ENCODE assay signal across 8 cellular contexts in the genomic region with DNA sequence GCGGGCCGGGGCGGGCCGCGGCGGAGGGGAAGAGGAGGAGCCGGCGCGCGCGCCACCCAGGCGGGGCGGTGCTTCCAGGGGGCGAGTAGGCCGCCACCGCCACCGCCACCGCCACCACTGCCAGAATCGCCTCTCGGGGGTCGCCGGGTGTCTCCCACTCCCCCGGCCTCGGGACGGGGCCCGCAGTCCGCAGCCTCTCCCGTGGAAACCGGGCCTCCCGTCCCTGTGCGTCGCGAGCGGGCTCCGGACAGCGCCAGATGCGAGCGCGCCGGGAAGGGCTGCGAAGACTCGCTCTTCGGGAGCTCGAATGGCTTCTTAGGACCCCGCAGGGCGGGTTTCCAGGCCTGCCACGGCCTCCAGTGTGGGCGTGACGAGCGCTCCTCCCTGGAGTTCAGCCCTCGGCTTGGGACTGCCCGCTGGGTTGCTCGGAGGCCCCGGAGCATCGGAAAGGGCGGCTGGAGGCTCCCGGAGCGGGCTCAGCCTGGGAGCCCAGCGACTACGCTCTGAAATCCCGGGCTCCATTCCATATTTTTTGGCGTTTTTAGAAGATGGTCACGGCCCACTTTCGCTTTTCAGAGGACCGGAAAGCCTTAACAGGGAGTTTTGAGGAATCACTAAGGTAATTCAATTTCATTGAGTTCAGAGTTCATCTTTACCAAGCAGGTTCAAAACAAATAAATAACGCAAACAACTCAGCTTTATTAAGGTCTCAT. TPM values are rescaled to one million over a fixed set of nuclear protein-coding genes. Genes with fewer than 3 reads are reported as not detected.
DNase-seq lines count a peak whose midpoint lies in the region; ATAC-seq and TF ChIP-seq lines count a peak whose summit lies in the region.

No MANE protein-coding gene starts in this region.

- H2AFZ ChIP-seq in osteoblast (ENCODE audit: low read length) = peak overlapping the region; percentile 99

- under 1% methylated on average over 66 of the region's 66 CpGs for WGBS in thymus

- H3K36me3 ChIP-seq in osteoblast (ENCODE audit: insufficient read depth, low read length) (peaks cover 5% of the 10 kb centered on the region), thymus (ENCODE audit: control insufficient read depth, insufficient read depth) (no peaks in the 10 kb centered on the region)

- peak overlapping the region; percentile 91 for H3K4me2 ChIP-seq in osteoblast (ENCODE audit: insufficient read depth, low read length)

- H3K36me3 Mint-ChIP-seq in activated naive CD8-positive, alpha-beta T cell treated with anti-CD3 and anti-CD28 coated beads, Interleukin-2, amount 10 ng/mL, durations not matched to agents 7 days and 5 days = peaks cover 24% of the 10 kb centered on the region

- intact Hi-C loops in head of caudate nucleus (cut with DNase I) = loop anchor here (1.0 to 5.0 kb wide), 2 partner anchors 45 to 55 kb away; partner anchors contain the start of gene VPS4B

- DNase-seq in GM10266 (ENCODE audit: extremely low spot score) (peak; percentile 94), NCI-H1092 (lab: John Stamatoyannopoulos, UW) (peak; percentile 99), SKM-1 (lab: John Stamatoyannopoulos, UW; ENCODE audit: unreplicated experiment) (peak; percentile 89), head of caudate nucleus (peak; percentile 82 to 98 (median 94)), osteoblast (ENCODE audit: insufficient read length, low spot score, missing footprints) (peak; percentile 99)
- DNase-seq in activated naive CD8-positive, alpha-beta T cell treated with anti-CD3 and anti-CD28 coated beads, Interleukin-2, amount 10 ng/mL, durations not matched to agents 7 days and 5 days = peak; percentile 92

- H3K27ac ChIP-seq in osteoblast (ENCODE audit: low read depth, low read length) (peak overlapping the region; percentile 87), thymus (ENCODE audit: low read depth) (peak overlapping the region; percentile 93)

- peak overlapping the region; percentile 97 for H3K4me3 ChIP-seq in osteoblast (ENCODE audit: insufficient read depth, low read length)
- peak overlapping the region; percentile 70 for H3K4me3 ChIP-seq in thymus (ENCODE audit: low read length)

- TF ChIP-seq CTCF in GM10266 (IDR thresholded peaks at IDR 0.05; ENCODE audit: control insufficient read depth, insufficient read depth, low read depth, missing control alignments) = no peak
- no peak for TF ChIP-seq CTCF in osteoblast (IDR thresholded peaks at IDR 0.05; ENCODE audit: extremely low read depth, low read depth, low read length)

- POLR2A ChIA-PET in activated naive CD8-positive, alpha-beta T cell treated with anti-CD3 and anti-CD28 coated beads, Interleukin-2, amount 10 ng/mL, durations not matched to agents 7 days and 5 days (lab: Charles Lee) = interaction anchor here (0.9 to 1.3 kb wide), 3 partner anchors 11 to 55 kb away, joined by 4 to 13 read pairs (median 4); partner anchors contain the start of gene VPS4B

- H3K9me3 Mint-ChIP-seq in activated naive CD8-positive, alpha-beta T cell treated with anti-CD3 and anti-CD28 coated beads, Interleukin-2, amount 10 ng/mL, durations not matched to agents 7 days and 5 days = peaks cover 10% of the 10 kb centered on the region

- H3K27me3 Mint-ChIP-seq in activated naive CD8-positive, alpha-beta T cell treated with anti-CD3 and anti-CD28 coated beads, Interleukin-2, amount 10 ng/mL, durations not matched to agents 7 days and 5 days = no peaks in the 10 kb centered on the region

- ATAC-seq in HG02610 (IDR thresholded peaks at IDR 0.05; ENCODE audit: unreplicated experiment) = peak; percentile 87
- peak; percentile 82 for ATAC-seq in activated naive CD8-positive, alpha-beta T cell treated with anti-CD3 and anti-CD28 coated beads, Interleukin-2, amount 10 ng/mL, durations not matched to agents 7 days and 5 days (ENCODE audit: low read depth)

- H3K79me2 ChIP-seq in osteoblast (ENCODE audit: insufficient read depth, low read length) = peaks cover 42% of the 10 kb centered on the region

- peak overlapping the region; percentile 87 for H3K27ac Mint-ChIP-seq in activated naive CD8-positive, alpha-beta T cell treated with anti-CD3 and anti-CD28 coated beads, Interleukin-2, amount 10 ng/mL, durations not matched to agents 7 days and 5 days

- peaks cover 25% of the 10 kb centered on the region for H3K4me1 Mint-ChIP-seq in activated naive CD8-positive, alpha-beta T cell treated with anti-CD3 and anti-CD28 coated beads, Interleukin-2, amount 10 ng/mL, durations not matched to agents 7 days and 5 days

- H3K9me3 ChIP-seq in osteoblast (ENCODE audit: low read depth, low read length) (no peaks in the 10 kb centered on the region), thymus (ENCODE audit: control insufficient read depth) (no peaks in the 10 kb centered on the region)

- H3K4me3 Mint-ChIP-seq in activated naive CD8-positive, alpha-beta T cell treated with anti-CD3 and anti-CD28 coated beads, Interleukin-2, amount 10 ng/mL, durations not matched to agents 7 days and 5 days = peak overlapping the region; percentile 95

- H4K20me1 ChIP-seq in osteoblast (ENCODE audit: insufficient read depth, low read length) = peaks cover 12% of the 10 kb centered on the region

- H3K4me1 ChIP-seq in osteoblast (ENCODE audit: insufficient read depth, low read length) = peaks cover 21% of the 10 kb centered on the region
- H3K4me1 ChIP-seq in thymus (ENCODE audit: control insufficient read depth, insufficient read depth, low read length) = peaks cover 11% of the 10 kb centered on the region

- no peaks in the 10 kb centered on the region for H3K27me3 ChIP-seq in osteoblast (ENCODE audit: insufficient read depth, low read length)
- no peaks in the 10 kb centered on the region for H3K27me3 ChIP-seq in thymus (ENCODE audit: control insufficient read depth, insufficient read depth)

RNA-seq across cellular contexts. Expression of gene KDSR, which starts 0.4 kb away (rescaled TPM):
- 10 to 100 TPM; 48.1 to 50.1 TPM for total RNA-seq in activated naive CD8-positive, alpha-beta T cell treated with anti-CD3 and anti-CD28 coated beads, Interleukin-2, amount 10 ng/mL, durations not matched to agents 7 days and 5 days
- 46.3 and 53.0 TPM in 2 replicates for total RNA-seq in osteoblast
- 28.0 TPM for polyA plus RNA-seq in thymus

RNA-seq across cellular contexts. Expression of gene BCL2, which starts 47.8 kb away (rescaled TPM):
- 100 to 1,000 TPM; 121 to 128 TPM for total RNA-seq in activated naive CD8-positive, alpha-beta T cell treated with anti-CD3 and anti-CD28 coated beads, Interleukin-2, amount 10 ng/mL, durations not matched to agents 7 days and 5 days
- 10.6 and 11.9 TPM in 2 replicates for total RNA-seq in osteoblast
- 11.7 TPM for polyA plus RNA-seq in thymus

RNA-seq across cellular contexts. Expression of gene VPS4B, which starts 54.9 kb away (rescaled TPM):
- total RNA-seq in activated naive CD8-positive, alpha-beta T cell treated with anti-CD3 and anti-CD28 coated beads, Interleukin-2, amount 10 ng/mL, durations not matched to agents 7 days and 5 days = 10 to 100 TPM; 72.8 to 78.2 TPM
- 42.4 and 47.4 TPM in 2 replicates for total RNA-seq in osteoblast
- 25.5 TPM for polyA plus RNA-seq in thymus

Comparison
In these comparisons a context has a peak if more than half of its experiments do, and no peak if none do; other contexts are left out.
1. Peak in every context shown above with its lines: DNase-seq, ATAC-seq, H3K4me3 ChIP-seq and H3K27ac ChIP-seq.